Comparison of ENCODE assay signal across 21 cellular contexts in the genomic region with DNA sequence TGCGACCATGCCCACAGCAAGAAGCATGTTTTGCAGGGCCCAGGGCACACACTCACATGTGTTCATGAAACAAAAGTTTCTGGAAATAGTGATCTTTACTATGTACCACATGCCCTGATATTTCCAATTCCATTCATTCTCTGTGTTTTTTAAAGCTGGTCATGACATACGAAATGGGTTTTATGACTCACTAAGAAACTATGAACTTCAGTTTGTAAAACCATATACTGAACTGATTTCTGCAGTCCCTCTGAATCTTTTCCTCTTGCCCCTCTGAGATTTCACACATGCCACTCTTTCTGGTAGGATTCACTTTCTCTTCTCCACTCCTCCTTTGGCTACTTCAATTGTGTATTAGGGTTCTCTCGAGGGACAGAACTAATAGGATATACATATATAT.
DNase-seq lines count a peak whose midpoint lies in the region; ATAC-seq, FAIRE-seq and TF ChIP-seq lines count a peak whose summit lies in the region.
"Had no signal": no experiment of that assay in that cellular context is flagged by ENCODE, and none has a peak within 500 bp of the region (broad histone marks: within the 10 kb centered on the region; RNA-seq: fewer than 3 reads in every experiment).

No MANE protein-coding gene starts in this region.

- H3K4me1 ChIP-seq in osteoblast (ENCODE audit: insufficient read depth, low read length), result peaks cover 16% of the 10 kb centered on the region
- H3K4me1 ChIP-seq: ascending aorta, colonic mucosa, suprapubic skin had no signal

- no peaks in the 10 kb centered on the region for H3K27me3 ChIP-seq in osteoblast (ENCODE audit: insufficient read depth, low read length)
- H3K27me3 ChIP-seq: ascending aorta, colonic mucosa, suprapubic skin had no signal

- peak; percentile 69 for DNase-seq in AG10803 (ENCODE audit: low read depth)
- peak; percentile 11 for DNase-seq in HTR-8/SVneo (ENCODE audit: insufficient read length, low spot score)
- peak; percentile 75 for DNase-seq in choroid plexus epithelial cell (ENCODE audit: low read depth)
- peak; percentile 82 for DNase-seq in osteoblast (ENCODE audit: insufficient read length, low spot score, missing footprints)
- no peak for DNase-seq in C1 segment of cervical spinal cord (lab: John Stamatoyannopoulos, UW)
- DNase-seq in mesenteric fat pad (ENCODE audit: low spot score), result no peak
- DNase-seq: activated CD4-positive, CD25-positive, alpha-beta regulatory T cell treated with anti-CD3 and anti-CD28 coated beads, Interleukin-2, amount 50 U/mL, for 72 hours; activated naive CD4-positive, alpha-beta T cell treated with anti-CD3 and anti-CD28 coated beads for 36 hours; activated T-cell treated with anti-CD3 and anti-CD28 coated beads, Interleukin-2, amount 50 U/mL, for 4 hours; AML-193; colonic mucosa; COR-L47; naive thymus-derived CD8-positive, alpha-beta T cell; NCI-H1436 treated with DMSO at 0.1 percent for 48 hours; posterior cingulate gyrus had no signal

- FAIRE-seq in HTR-8/SVneo (lab: Jason Lieb, UNC), result no peak
- FAIRE-seq: frontal cortex had no signal

- H4K20me1 ChIP-seq in osteoblast (ENCODE audit: insufficient read depth, low read length), result no peaks in the 10 kb centered on the region

- H3K27ac ChIP-seq in osteoblast (ENCODE audit: low read depth, low read length), result no peak overlapping the region
- H3K27ac ChIP-seq: ascending aorta, colonic mucosa, suprapubic skin had no signal

- no peak overlapping the region for H3K4me3 ChIP-seq in AG10803 (ENCODE audit: low read length)
- H3K4me3 ChIP-seq in choroid plexus epithelial cell (ENCODE audit: low read depth, low read length), result no peak overlapping the region
- H3K4me3 ChIP-seq in osteoblast (ENCODE audit: insufficient read depth, low read length), result no peak overlapping the region
- H3K4me3 ChIP-seq: ascending aorta, colonic mucosa, suprapubic skin had no signal

- no peak for TF ChIP-seq CTCF in AG10803 (conservative IDR thresholded peaks at IDR 0.05; ENCODE audit: low read length)
- TF ChIP-seq CTCF in choroid plexus epithelial cell (conservative IDR thresholded peaks at IDR 0.05; ENCODE audit: low read depth, low read length), result no peak
- TF ChIP-seq CTCF in osteoblast (IDR thresholded peaks at IDR 0.05; ENCODE audit: extremely low read depth, low read depth, low read length), result no peak

- no peaks in the 10 kb centered on the region for H3K9me3 ChIP-seq in osteoblast (ENCODE audit: low read depth, low read length)
- H3K9me3 ChIP-seq: ascending aorta, colonic mucosa, suprapubic skin had no signal

- H3K4me2 ChIP-seq in osteoblast (ENCODE audit: insufficient read depth, low read length), result peak overlapping the region; percentile 41

- H2AFZ ChIP-seq in osteoblast (ENCODE audit: low read length), result no peak overlapping the region

- H3K36me3 ChIP-seq in osteoblast (ENCODE audit: insufficient read depth, low read length), result no peaks in the 10 kb centered on the region
- H3K36me3 ChIP-seq: ascending aorta, colonic mucosa, suprapubic skin had no signal

- no peaks in the 10 kb centered on the region for H3K79me2 ChIP-seq in osteoblast (ENCODE audit: insufficient read depth, low read length)

- ATAC-seq in HG03025 (IDR thresholded peaks at IDR 0.05; ENCODE audit: low FRiP score, unreplicated experiment) (no peak), GM21367 (IDR thresholded peaks at IDR 0.05; ENCODE audit: unreplicated experiment) (no peak)
- ATAC-seq: activated T-cell treated with anti-CD3 and anti-CD28 coated beads, Interleukin-2, amount 50 U/mL, for 4 hours; naive thymus-derived CD8-positive, alpha-beta T cell; Panc1 had no signal

Comparison
In these comparisons a context has a peak if more than half of its experiments do, and no peak if none do; other contexts are left out.
1. DNase-seq: peak in AG10803 (single experiment), HTR-8/SVneo (single experiment), choroid plexus epithelial cell (single experiment) and osteoblast (single experiment); none in C1 segment of cervical spinal cord (0 of 14) and mesenteric fat pad (single experiment).